In the genomic region with DNA sequence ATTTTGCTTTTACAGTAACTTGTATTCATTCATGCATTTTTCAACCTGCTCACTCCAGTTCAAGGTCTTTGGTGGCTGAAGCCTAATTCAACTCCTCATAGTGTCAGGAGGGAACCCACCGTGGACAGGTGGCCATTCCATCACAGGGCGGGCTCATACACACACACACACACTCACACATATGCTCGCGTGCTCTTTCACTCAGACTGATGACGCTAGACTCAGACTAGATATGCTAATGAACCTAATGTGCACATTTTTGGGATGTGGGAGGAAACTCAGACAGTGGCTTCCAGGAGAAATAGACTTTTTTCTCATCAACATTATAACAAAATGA, we compare ENCODE assay signal across 8 cellular contexts. TPM values are rescaled to one million over a fixed set of nuclear protein-coding genes. Genes with fewer than 3 reads are reported as not detected.
A peak's percentile ranks its signal among the peaks of the same experiment; 100 is the strongest.
DNase-seq lines count a peak whose midpoint lies in the region; ATAC-seq and TF ChIP-seq lines count a peak whose summit lies in the region.

No MANE protein-coding gene starts in this region.

- H3K4me3 Mint-ChIP-seq in WTC11, result peak overlapping the region; percentile 88

- TF ChIP-seq CTCF in WTC11 (IDR thresholded peaks at IDR 0.05) (no peak), retinal pigment epithelial cell (conservative IDR thresholded peaks at IDR 0.05; ENCODE audit: low read depth, low read length) (no peak)

- POLR2A ChIA-PET in WTC11 (lab: Charles Lee), result interaction anchor here (1.2 to 1.6 kb wide), 2 partner anchors 9 to 974 kb away, joined by 5 to 7 read pairs; a partner anchor contains a TSS

- DNase-seq in NCI-H2171 treated with DMSO at 0.1 percent for 48 hours (lab: John Stamatoyannopoulos, UW), result peak; percentile 65
- DNase-seq in NCI-H2171 (lab: John Stamatoyannopoulos, UW), result no peak
- DNase-seq in WTC11 (ENCODE audit: low spot score), result no peak
- DNase-seq in head of caudate nucleus, result peak in 27 of 42 donors; percentile 9 to 69 (median 31)
- DNase-seq in retinal pigment epithelial cell (ENCODE audit: low read depth), result no peak
- no peak for DNase-seq in effector CD8-positive, alpha-beta T cell (lab: John Stamatoyannopoulos, UW)
- DNase-seq in AML-193 (lab: John Stamatoyannopoulos, UW), result no peak

- peaks cover 30% of the 10 kb centered on the region for H3K27me3 Mint-ChIP-seq in WTC11 (ENCODE audit: low read depth)

- H3K27ac Mint-ChIP-seq in WTC11, result 0 out of 2 replicates have a peak overlapping the region, but pooled peaks have one; percentile 19

- peak; percentile 6 for ATAC-seq in HG03066 (IDR thresholded peaks at IDR 0.05; ENCODE audit: low read depth, unreplicated experiment)
- ATAC-seq in WTC11, result no peak

- peaks cover 24% of the 10 kb centered on the region for H3K9me3 Mint-ChIP-seq in WTC11

- peaks cover 8% of the 10 kb centered on the region for H3K36me3 Mint-ChIP-seq in WTC11

- H3K4me3 ChIP-seq in retinal pigment epithelial cell (ENCODE audit: low read length), result peak overlapping the region; percentile 55

- CTCF ChIA-PET in WTC11 (lab: Charles Lee), result interaction anchor here (1.0 to 1.9 kb wide), 4 partner anchors 28 to 149 kb away, joined by 5 to 16 read pairs (median 8); no protein-coding TSS in a partner anchor

- intact Hi-C loops in head of caudate nucleus (cut with DNase I), result loop anchor here (10.0 kb wide), 1 partner anchor 148 kb away; no protein-coding TSS in a partner anchor

- peaks cover 17% of the 10 kb centered on the region for H3K4me1 Mint-ChIP-seq in WTC11

TF ChIP-seq in WTC11, 78 proteins besides CTCF, POLR2A, EP300 and RAD21:
- TF ChIP-seq TEAD1 (CRISPR knock-in tag; IDR thresholded peaks at IDR 0.05) (no peak), NR3C1 (CRISPR knock-in tag; conservative IDR thresholded peaks at IDR 0.05; ENCODE audit: low read depth) (no peak)
- TF ChIP-seq, protein P1, sequence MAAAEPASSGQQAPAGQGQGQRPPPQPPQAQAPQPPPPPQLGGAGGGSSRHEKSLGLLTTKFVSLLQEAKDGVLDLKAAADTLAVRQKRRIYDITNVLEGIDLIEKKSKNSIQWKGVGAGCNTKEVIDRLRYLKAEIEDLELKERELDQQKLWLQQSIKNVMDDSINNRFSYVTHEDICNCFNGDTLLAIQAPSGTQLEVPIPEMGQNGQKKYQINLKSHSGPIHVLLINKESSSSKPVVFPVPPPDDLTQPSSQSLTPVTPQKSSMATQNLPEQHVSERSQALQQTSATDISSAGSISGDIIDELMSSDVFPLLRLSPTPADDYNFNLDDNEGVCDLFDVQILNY (CRISPR knock-in tag; IDR thresholded peaks at IDR 0.05), result no peak
- TF ChIP-seq, protein P2, sequence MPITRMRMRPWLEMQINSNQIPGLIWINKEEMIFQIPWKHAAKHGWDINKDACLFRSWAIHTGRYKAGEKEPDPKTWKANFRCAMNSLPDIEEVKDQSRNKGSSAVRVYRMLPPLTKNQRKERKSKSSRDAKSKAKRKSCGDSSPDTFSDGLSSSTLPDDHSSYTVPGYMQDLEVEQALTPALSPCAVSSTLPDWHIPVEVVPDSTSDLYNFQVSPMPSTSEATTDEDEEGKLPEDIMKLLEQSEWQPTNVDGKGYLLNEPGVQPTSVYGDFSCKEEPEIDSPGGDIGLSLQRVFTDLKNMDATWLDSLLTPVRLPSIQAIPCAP (CRISPR knock-in tag; IDR thresholded peaks at IDR 0.05), result no peak

RNA-seq across cellular contexts. Expression of gene TRIM27, which starts 56.7 kb away (rescaled TPM):
- total RNA-seq in WTC11 (2021), result 65.8 to 79.8 TPM (median 68.3 TPM) in 3 replicates

Comparison
In these comparisons a context has a peak if more than half of its experiments do, and no peak if none do; other contexts are left out.
1. DNase-seq: peak in NCI-H2171 treated with DMSO at 0.1 percent for 48 hours (single experiment) and head of caudate nucleus (27 of 42); none in NCI-H2171 (single experiment), WTC11 (single experiment), retinal pigment epithelial cell (single experiment), effector CD8-positive, alpha-beta T cell (single experiment) and AML-193 (0 of 2).